ENCODE assay signal across 7 cellular contexts in the genomic region with DNA sequence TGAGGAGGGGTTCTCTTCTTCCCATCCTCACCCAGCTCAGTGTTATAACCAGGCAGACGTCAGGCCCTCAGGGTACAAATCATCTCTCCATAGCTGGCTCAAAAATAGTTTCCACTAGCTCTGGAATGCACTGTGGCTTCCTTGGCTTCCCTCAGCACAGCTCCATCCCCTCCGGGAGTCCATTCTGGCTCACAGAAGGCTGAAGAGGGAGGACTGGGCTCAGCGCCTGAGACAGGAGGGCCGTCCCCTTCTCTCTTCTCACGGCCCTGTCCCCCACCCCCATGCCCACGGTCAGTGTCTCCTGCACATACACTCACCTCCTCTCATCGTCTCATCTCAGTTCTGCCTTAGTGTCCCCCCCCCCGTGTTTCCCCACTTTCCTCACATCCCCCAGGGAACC. TPM values are rescaled to one million over a fixed set of nuclear protein-coding genes. Genes with fewer than 3 reads are reported as not detected.
DNase-seq lines count a peak whose midpoint lies in the region; ATAC-seq and TF ChIP-seq lines count a peak whose summit lies in the region.

No MANE protein-coding gene starts in this region.

- H3K4me3 ChIP-seq in vagina = no peak overlapping the region

- no peak for DNase-seq in RWPE1 (ENCODE audit: low spot score)
- DNase-seq in fibroblast of gingiva (ENCODE audit: low read depth) = peak; percentile 93
- peak; percentile 94 for DNase-seq in myocyte (ENCODE audit: low read depth)
- no peak for DNase-seq in vagina (ENCODE audit: extremely low spot score in 2 of 2)
- no peak for DNase-seq in DMS53 treated with DMSO at 0.1 percent for 48 hours (lab: John Stamatoyannopoulos, UW; ENCODE audit: unreplicated experiment)
- no peak for DNase-seq in activated gamma-delta T cell treated with Interleukin-2 at 50 U/mL for 16 hours

- no peaks in the 10 kb centered on the region for H3K9me3 ChIP-seq in vagina

- CTCF ChIA-PET in RWPE1 (lab: Yijun Ruan, JAX) = interaction anchor here (2.1 kb wide), 1 partner anchor 121 kb away, joined by 10 read pairs; no protein-coding TSS in a partner anchor

- H3K36me3 ChIP-seq in vagina = no peaks in the 10 kb centered on the region

- no peak for TF ChIP-seq POLR2A in vagina (IDR thresholded peaks at IDR 0.05)

- ATAC-seq in HG03196 (IDR thresholded peaks at IDR 0.05; ENCODE audit: unreplicated experiment) = no peak

- no peaks in the 10 kb centered on the region for H3K27me3 ChIP-seq in vagina

- TF ChIP-seq CTCF in RWPE1 (conservative IDR thresholded peaks at IDR 0.05; ENCODE audit: low read depth) = no peak
- no peak for TF ChIP-seq CTCF in vagina (IDR thresholded peaks at IDR 0.05)

- POLR2A ChIA-PET in RWPE1 (lab: Yijun Ruan, JAX; ENCODE audit: low non-redundant PET) = no interaction called here

- intact Hi-C loops in vagina (cut with DNase I) = loop anchor here (5.0 kb wide), 1 partner anchor 107 kb away; a partner anchor contains a TSS

- H3K27ac ChIP-seq in RWPE1 (peak overlapping the region; percentile 30), vagina (peak overlapping the region; percentile 86)

- peaks cover 51% of the 10 kb centered on the region for H3K4me1 ChIP-seq in vagina

RNA-seq across cellular contexts. Expression of a gene that starts 50.1 kb away (rescaled TPM):
- total RNA-seq in myocyte (11.6 and 18.7 TPM in 2 replicates), vagina (13.3 TPM)
- 19.9 TPM for polyA plus RNA-seq in myocyte (2012)

Comparison
In these comparisons a context has a peak if more than half of its experiments do, and no peak if none do; other contexts are left out.
1. DNase-seq: peak in fibroblast of gingiva (single experiment) and myocyte (single experiment); none in RWPE1 (single experiment), vagina (0 of 2), DMS53 treated with DMSO at 0.1 percent for 48 hours (single experiment) and activated gamma-delta T cell treated with Interleukin-2 at 50 U/mL for 16 hours (single experiment).